20 cellular contexts compared by ENCODE assay signal in genomic region chr6:63580704-63580961, GRCh38. TPM values are rescaled to one million over a fixed set of nuclear protein-coding genes. Genes with fewer than 3 reads are reported as not detected.
DNase-seq lines count a peak whose midpoint lies in the region; ATAC-seq, FAIRE-seq and TF ChIP-seq lines count a peak whose summit lies in the region.
"Had no signal": no experiment of that assay in that cellular context is flagged by ENCODE, and none has a peak within 500 bp of the region (broad histone marks: within the 10 kb centered on the region; RNA-seq: fewer than 3 reads in every experiment).

No MANE protein-coding gene starts in this region.

- H3K4me1 ChIP-seq in K562 (replicated peaks in 1 of 2; ENCODE audit: control insufficient read depth in 2 of 2, insufficient read depth in 2 of 2, low read length in 2 of 2) (no peaks in the 10 kb centered on the region), mesenchymal stem cell (ENCODE audit: control insufficient read depth, insufficient read depth, low read depth, low read length) (peaks cover 2% of the 10 kb centered on the region)
- H3K4me1 ChIP-seq: BLaER1 had no signal

- no peaks in the 10 kb centered on the region for H3K9me3 ChIP-seq in K562 (replicated peaks; ENCODE audit: control insufficient read depth, insufficient read depth, low read depth, low read length)
- no peaks in the 10 kb centered on the region for H3K9me3 ChIP-seq in mesenchymal stem cell (ENCODE audit: control insufficient read depth, low read length)
- H3K9me3 ChIP-seq: BLaER1, Caco-2 had no signal

- H3K18ac ChIP-seq in mesenchymal stem cell (ENCODE audit: low read depth in 1 of 2, low read length in 2 of 2): no peak overlapping the region

- no peak overlapping the region for H2AK5ac ChIP-seq in mesenchymal stem cell (ENCODE audit: low read length, severe bottlenecking)

- H2BK15ac ChIP-seq in mesenchymal stem cell (ENCODE audit: low read depth, poor library complexity, severe bottlenecking): no peak overlapping the region

- CTCF ChIA-PET in Calu3 (lab: Charles Lee) (no interaction called here), K562 (lab: Yijun Ruan, JAX; ENCODE audit: low intra/inter-chr PET ratio) (no interaction called here)

- 86% methylated on average over 3 of the region's 3 CpGs for WGBS in K562 (ENCODE audit: insufficient coverage, low coverage, missing lambda C conversion rate)
- 96% methylated on average over 2 of the region's 3 CpGs for WGBS in mesenchymal stem cell

- no peak for TF ChIP-seq POLR2A in K562 (conservative IDR thresholded peaks at IDR 0.05)

- H3K4me1 Mint-ChIP-seq in Calu3 (ENCODE audit: low read depth, unreplicated experiment): no peaks in the 10 kb centered on the region
- H3K4me1 Mint-ChIP-seq in glutamatergic neuron (ENCODE audit: low read depth, unreplicated experiment): peaks cover 3% of the 10 kb centered on the region

- intact Hi-C loops in Calu3 (cut with micrococcal nuclease; ENCODE audit: unreplicated experiment) (no loop called here), K562 (cut with micrococcal nuclease) (no loop called here)

- no peak overlapping the region for H3K27ac ChIP-seq in K562 (ENCODE audit: extremely low read depth, low read depth, low read length)
- no peak overlapping the region for H3K27ac ChIP-seq in mesenchymal stem cell (ENCODE audit: low read length, poor library complexity, severe bottlenecking)
- H3K27ac ChIP-seq: BLaER1, C4-2B had no signal

- no peak overlapping the region for H3K4me3 ChIP-seq in K562
- no peak overlapping the region for H3K4me3 ChIP-seq in mesenchymal stem cell (ENCODE audit: insufficient read depth in 1 of 2, low read depth in 1 of 2, low read length in 2 of 2)
- H3K4me3 ChIP-seq: BLaER1, GM12878, GM23338 had no signal

- H3K14ac ChIP-seq in mesenchymal stem cell (ENCODE audit: low read length in 2 of 2): no peak overlapping the region

- in situ Hi-C loops in K562 (cut with MboI): no loop called here

- H3K36me3 Mint-ChIP-seq in Calu3 (ENCODE audit: insufficient read depth, unreplicated experiment): peaks cover 56% of the 10 kb centered on the region
- no peaks in the 10 kb centered on the region for H3K36me3 Mint-ChIP-seq in glutamatergic neuron (ENCODE audit: unreplicated experiment)

- no peak overlapping the region for H3K4me3 Mint-ChIP-seq in Calu3 (ENCODE audit: low read depth, unreplicated experiment)
- H3K4me3 Mint-ChIP-seq in glutamatergic neuron (ENCODE audit: unreplicated experiment): no peak overlapping the region
- H3K4me3 Mint-ChIP-seq: B cell; CD4-positive, CD25-positive, alpha-beta regulatory T cell; CD8-positive, alpha-beta T cell; GM23338; H9 had no signal

- POLR2A ChIA-PET in K562 (lab: Yijun Ruan, JAX): no interaction called here

- H3K4me2 ChIP-seq in K562 (ENCODE audit: insufficient read depth, low read length) (no peak overlapping the region), mesenchymal stem cell (ENCODE audit: low read length, poor library complexity, severe bottlenecking) (no peak overlapping the region)
- H3K4me2 ChIP-seq: BLaER1, GM23338 had no signal

- no peaks in the 10 kb centered on the region for H3K27me3 Mint-ChIP-seq in Calu3 (ENCODE audit: unreplicated experiment)
- no peaks in the 10 kb centered on the region for H3K27me3 Mint-ChIP-seq in glutamatergic neuron (ENCODE audit: unreplicated experiment)
- H3K27me3 Mint-ChIP-seq: B cell; CD4-positive, CD25-positive, alpha-beta regulatory T cell had no signal

- H3K27me3 ChIP-seq in K562 (ENCODE audit: control insufficient read depth in 2 of 2, insufficient read depth in 2 of 2, low read length in 2 of 2) (no peaks in the 10 kb centered on the region), mesenchymal stem cell (ENCODE audit: control insufficient read depth in 1 of 2, insufficient read depth in 1 of 2, low read length in 2 of 2) (no peaks in the 10 kb centered on the region)
- H3K27me3 ChIP-seq: BLaER1 had no signal

- TF ChIP-seq RAD21 in K562 (CRISPR knock-in tag; conservative IDR thresholded peaks at IDR 0.05 in 1 of 2, IDR thresholded peaks at IDR 0.05 in 1 of 2): no peak

- no peak overlapping the region for H2BK12ac ChIP-seq in mesenchymal stem cell (ENCODE audit: low read length in 2 of 2)

- H3K79me1 ChIP-seq in mesenchymal stem cell (replicated peaks; ENCODE audit: low read length, poor library complexity, severe bottlenecking): peaks cover 4% of the 10 kb centered on the region

- H4K91ac ChIP-seq in mesenchymal stem cell (ENCODE audit: low read length): no peak overlapping the region

- no peak overlapping the region for H3K9ac ChIP-seq in K562 (ENCODE audit: insufficient read depth in 1 of 2, low read depth in 2 of 2, low read length in 2 of 2)
- peak overlapping the region; percentile 0 for H3K9ac ChIP-seq in mesenchymal stem cell (ENCODE audit: low read length)
- H3K9ac ChIP-seq: BLaER1 had no signal

- no peak overlapping the region for H4K8ac ChIP-seq in mesenchymal stem cell (ENCODE audit: low read length)

- H3K4ac ChIP-seq in mesenchymal stem cell (ENCODE audit: low read depth in 1 of 2, low read length in 2 of 2): no peak overlapping the region

- H2BK5ac ChIP-seq in mesenchymal stem cell (ENCODE audit: low read depth, low read length, poor library complexity, severe bottlenecking): no peak overlapping the region

- H3K9me3 Mint-ChIP-seq in Calu3 (ENCODE audit: low read depth, unreplicated experiment): no peaks in the 10 kb centered on the region
- no peaks in the 10 kb centered on the region for H3K9me3 Mint-ChIP-seq in glutamatergic neuron (ENCODE audit: unreplicated experiment)
- H3K9me3 Mint-ChIP-seq: CD4-positive, CD25-positive, alpha-beta regulatory T cell; CD8-positive, alpha-beta T cell; GM23338; H9 had no signal

- H3K36me3 ChIP-seq in K562 (ENCODE audit: control insufficient read depth, insufficient read depth, low read length): peaks cover 63% of the 10 kb centered on the region
- peaks cover 5 to 82% of the 10 kb centered on the region in 2 experiments for H3K36me3 ChIP-seq in mesenchymal stem cell (ENCODE audit: control insufficient read depth in 1 of 2, insufficient read depth in 2 of 2, low read depth in 1 of 2, low read length in 2 of 2)

- TF ChIP-seq EP300 in K562 (IDR thresholded peaks at IDR 0.05; ENCODE audit: low read length): no peak

- BruUV-seq in Calu3 (replicated peaks; lab: Mats Ljungman, UMichigan): no TSS peak
- BruUV-seq in K562 (replicated peaks; lab: Mats Ljungman, UMichigan): no TSS peak

- H2AFZ ChIP-seq in K562 (ENCODE audit: low read depth, low read length) (no peak overlapping the region), mesenchymal stem cell (ENCODE audit: low read depth, low read length) (no peak overlapping the region)
- H2AFZ ChIP-seq: GM23338 had no signal

- H3K27ac Mint-ChIP-seq in Calu3 (ENCODE audit: unreplicated experiment) (peak overlapping the region; percentile 65), glutamatergic neuron (ENCODE audit: unreplicated experiment) (no peak overlapping the region)
- H3K27ac Mint-ChIP-seq: B cell; CD8-positive, alpha-beta T cell; GM23338; H9 had no signal

- no peaks in the 10 kb centered on the region for H3K9me1 ChIP-seq in K562 (ENCODE audit: control insufficient read depth, insufficient read depth, low read length)

- H2BK120ac ChIP-seq in mesenchymal stem cell (ENCODE audit: low read depth, low read length): no peak overlapping the region

- H3K79me2 ChIP-seq in K562 (ENCODE audit: control insufficient read depth, insufficient read depth, low read length): peaks cover 20% of the 10 kb centered on the region

- TF ChIP-seq CTCF in Calu3 (IDR thresholded peaks at IDR 0.05; ENCODE audit: unreplicated experiment) (no peak), K562 (IDR thresholded peaks at IDR 0.05 in 2 of 3, conservative IDR thresholded peaks at IDR 0.05 in 1 of 3; ENCODE audit: insufficient read depth in 2 of 3, low read depth in 1 of 3, low read length in 3 of 3) (no peak), glutamatergic neuron (IDR thresholded peaks at IDR 0.05; ENCODE audit: partially characterized antibody, unreplicated experiment) (no peak)

- DNase-seq in Calu3 (no peak), K562 (ENCODE audit: extremely low read depth in 1 of 4, low spot score in 3 of 4) (no peak), mesenchymal stem cell (no peak), glutamatergic neuron (no peak), NCI-H748 treated with DMSO at 0.1 percent for 48 hours (lab: John Stamatoyannopoulos, UW) (no peak), GM19238 (ENCODE audit: insufficient read length, low spot score) (no peak)
- DNase-seq: Caco-2; CD4-positive, CD25-positive, alpha-beta regulatory T cell; CD8-positive, alpha-beta T cell; DMS 273 treated with DMSO at 0.1 percent for 48 hours; DMS79; EL; GDM1; H9 had no signal

- no peaks in the 10 kb centered on the region for H4K20me1 ChIP-seq in K562 (replicated peaks; ENCODE audit: control insufficient read depth, insufficient read depth, low read length)

- no peak for ATAC-seq in K562
- ATAC-seq: CD8-positive, alpha-beta T cell; GM12878; GM23338; HCT116 had no signal

- no peak overlapping the region for H3K23ac ChIP-seq in mesenchymal stem cell (ENCODE audit: low read length in 2 of 2)

- no peak for FAIRE-seq in K562 (lab: Jason Lieb, UNC)
- FAIRE-seq: GM12878 had no signal

RNA-seq across cellular contexts. Expression of gene PTP4A1, which starts 8.4 kb away (rescaled TPM):
- 97.3 and 110 TPM in 2 replicates for total RNA-seq in Calu3 (2022)
- total RNA-seq in K562 (2011; cell fraction: chromatin; rRNA removed; ENCODE audit: low replicate concordance): 10.0 and 28.1 TPM in 2 replicates
- total RNA-seq in K562 (2011; cell fraction: nucleolus; rRNA removed): 10.7 and 10.8 TPM in 2 replicates
- 15.0 and 29.0 TPM in 2 replicates for total RNA-seq in K562 (2011; cell fraction: nucleoplasm; rRNA removed)
- 13.1 and 14.6 TPM in 2 replicates for total RNA-seq in K562 (2014; rRNA removed)
- 10.0 and 12.7 TPM in 2 replicates for total RNA-seq in K562 (2014; rRNA removed; fragmentation: Illumina TruSeq; extraction: Trizol)
- 9.7 and 10.3 TPM in 2 replicates for total RNA-seq in K562 (2015; rRNA removed; fragmentation: Illumina TruSeq; extraction: Trizol)
- 60.9 and 62.7 TPM in 2 replicates for total RNA-seq in K562 (2021)
- polyA plus RNA-seq in K562 (2011; rRNA removed): 17.1 and 17.9 TPM in 2 replicates
- 1.9 and 10.8 TPM in 2 replicates for polyA plus RNA-seq in K562 (2011; cell fraction: cytosol; rRNA removed)
- polyA plus RNA-seq in K562 (2011; cell fraction: nucleus; rRNA removed): 6.9 and 10.5 TPM in 2 replicates
- 41.6 and 51.3 TPM in 2 replicates for polyA plus RNA-seq in K562 (2012)
- polyA plus RNA-seq in K562 (2014; fragmentation: Illumina TruSeq; extraction: Trizol): 57.0 and 67.5 TPM in 2 replicates
- 10 to 100 TPM in 1 of 2 experiments, 1 to 10 TPM in 1; 3.7 to 13.6 TPM for polyA plus RNA-seq in K562 (2014; fragmentation: Nextera tagmentation; extraction: Ambion mirVana)
- 12.4 and 12.9 TPM in 2 replicates for polyA plus RNA-seq in K562 (2014; rRNA removed)
- polyA minus RNA-seq in K562 (2011; rRNA and poly(A)+ RNA removed): 23.4 and 25.8 TPM in 2 replicates
- polyA minus RNA-seq in K562 (2011; cell fraction: cytosol; rRNA and poly(A)+ RNA removed): 24.8 and 25.0 TPM in 2 replicates
- 16.0 and 19.1 TPM in 2 replicates for polyA minus RNA-seq in K562 (2011; cell fraction: nucleus; rRNA and poly(A)+ RNA removed)
- 80.4 TPM for polyA plus RNA-seq in mesenchymal stem cell (2013, experiment 1 of 2)
- polyA plus RNA-seq in mesenchymal stem cell (2013, experiment 2 of 2): 82.9 TPM
- 87.9 TPM for total RNA-seq in glutamatergic neuron (ENCODE audit: unreplicated experiment)

RNA-seq across cellular contexts. Expression of gene PHF3, which starts 55.0 kb away (rescaled TPM):
- 45.6 and 46.6 TPM in 2 replicates for total RNA-seq in Calu3 (2022)
- total RNA-seq in K562 (2011; cell fraction: chromatin; rRNA removed; ENCODE audit: low replicate concordance): 21.5 and 99.1 TPM in 2 replicates
- 30.0 and 37.5 TPM in 2 replicates for total RNA-seq in K562 (2011; cell fraction: nucleolus; rRNA removed)
- total RNA-seq in K562 (2011; cell fraction: nucleoplasm; rRNA removed): 61.8 and 108 TPM in 2 replicates
- 37.4 and 44.0 TPM in 2 replicates for total RNA-seq in K562 (2014; rRNA removed)
- 49.3 and 58.9 TPM in 2 replicates for total RNA-seq in K562 (2014; rRNA removed; fragmentation: Illumina TruSeq; extraction: Trizol)
- total RNA-seq in K562 (2015; rRNA removed; fragmentation: Illumina TruSeq; extraction: Trizol): 49.8 and 51.2 TPM in 2 replicates
- total RNA-seq in K562 (2021): 32.8 and 35.6 TPM in 2 replicates
- 21.8 and 28.5 TPM in 2 replicates for polyA plus RNA-seq in K562 (2011; rRNA removed)
- polyA plus RNA-seq in K562 (2011; cell fraction: cytosol; rRNA removed): 5.0 and 8.2 TPM in 2 replicates
- polyA plus RNA-seq in K562 (2011; cell fraction: nucleus; rRNA removed): 23.1 and 24.4 TPM in 2 replicates
- 18.3 and 19.4 TPM in 2 replicates for polyA plus RNA-seq in K562 (2012)
- polyA plus RNA-seq in K562 (2014; fragmentation: Illumina TruSeq; extraction: Trizol): 27.1 and 30.9 TPM in 2 replicates
- 1 to 10 TPM; 8.1 to 8.6 TPM for polyA plus RNA-seq in K562 (2014; fragmentation: Nextera tagmentation; extraction: Ambion mirVana)
- 16.7 and 21.6 TPM in 2 replicates for polyA plus RNA-seq in K562 (2014; rRNA removed)
- polyA minus RNA-seq in K562 (2011; rRNA and poly(A)+ RNA removed): 73.5 and 98.2 TPM in 2 replicates
- 28.0 and 30.5 TPM in 2 replicates for polyA minus RNA-seq in K562 (2011; cell fraction: cytosol; rRNA and poly(A)+ RNA removed)
- 45.8 and 84.0 TPM in 2 replicates for polyA minus RNA-seq in K562 (2011; cell fraction: nucleus; rRNA and poly(A)+ RNA removed)
- 24.0 TPM for polyA plus RNA-seq in mesenchymal stem cell (2013, experiment 1 of 2)
- 23.4 TPM for polyA plus RNA-seq in mesenchymal stem cell (2013, experiment 2 of 2)
- total RNA-seq in glutamatergic neuron (ENCODE audit: unreplicated experiment): 38.7 TPM
